ENCODE assay signal across 2 cellular contexts in genomic region chr11:129800162-129800561, GRCh38. TPM values are rescaled to one million over a fixed set of nuclear protein-coding genes. Genes with fewer than 3 reads are reported as not detected.
"Had no signal": no experiment of that assay in that cellular context is flagged by ENCODE, and none has a peak within 500 bp of the region (broad histone marks: within the 10 kb centered on the region; RNA-seq: fewer than 3 reads in every experiment).

No MANE protein-coding gene starts in this region.

RNA-seq across cellular contexts. Expression of gene TMEM45B, which starts 15.5 kb away (rescaled TPM):
- total RNA-seq: left cardiac atrium, left ventricle myocardium inferior had no signal
